ENCODE assay signal across 8 cellular contexts in genomic region chr2:127591221-127591923, GRCh38. TPM values are rescaled to one million over a fixed set of nuclear protein-coding genes. Genes with fewer than 3 reads are reported as not detected.
DNase-seq lines count a peak whose midpoint lies in the region; TF ChIP-seq lines count a peak whose summit lies in the region.

No MANE protein-coding gene starts in this region.

- no peak overlapping the region for H3K27ac Mint-ChIP-seq in activated CD4-positive, alpha-beta memory T cell treated with anti-CD3 and anti-CD28 coated beads for 36 hours

- no peak overlapping the region for H2AFZ ChIP-seq in mesenchymal stem cell (ENCODE audit: low read depth, low read length)

- H2AK5ac ChIP-seq in mesenchymal stem cell (ENCODE audit: low read length, severe bottlenecking) = no peak overlapping the region

- no peaks in the 10 kb centered on the region for H3K36me3 ChIP-seq in mesenchymal stem cell (ENCODE audit: control insufficient read depth in 1 of 2, insufficient read depth in 2 of 2, low read depth in 1 of 2, low read length in 2 of 2)

- no peaks in the 10 kb centered on the region for H3K36me3 Mint-ChIP-seq in activated CD4-positive, alpha-beta memory T cell treated with anti-CD3 and anti-CD28 coated beads for 36 hours

- H3K9me3 ChIP-seq in mesenchymal stem cell (ENCODE audit: control insufficient read depth, low read length) = no peaks in the 10 kb centered on the region

- H3K4me1 Mint-ChIP-seq in activated CD4-positive, alpha-beta memory T cell treated with anti-CD3 and anti-CD28 coated beads for 36 hours (ENCODE audit: low read depth) = peaks cover 4% of the 10 kb centered on the region

- no peak overlapping the region for H3K4ac ChIP-seq in mesenchymal stem cell (ENCODE audit: low read depth in 1 of 2, low read length in 2 of 2)

- no peak overlapping the region for H2BK15ac ChIP-seq in mesenchymal stem cell (ENCODE audit: low read depth, poor library complexity, severe bottlenecking)

- H4K8ac ChIP-seq in mesenchymal stem cell (ENCODE audit: low read length) = peak overlapping the region; percentile 66

- no peaks in the 10 kb centered on the region for H3K27me3 Mint-ChIP-seq in activated CD4-positive, alpha-beta memory T cell treated with anti-CD3 and anti-CD28 coated beads for 36 hours

- no peak overlapping the region for H3K4me2 ChIP-seq in mesenchymal stem cell (ENCODE audit: low read length, poor library complexity, severe bottlenecking)

- no peak overlapping the region for H4K91ac ChIP-seq in mesenchymal stem cell (ENCODE audit: low read length)

- H3K4me3 Mint-ChIP-seq in activated CD4-positive, alpha-beta memory T cell treated with anti-CD3 and anti-CD28 coated beads for 36 hours = no peak overlapping the region

- no peak overlapping the region for H2BK120ac ChIP-seq in mesenchymal stem cell (ENCODE audit: low read depth, low read length)

- TF ChIP-seq CTCF in GM10248 (IDR thresholded peaks at IDR 0.05; ENCODE audit: control extremely low read depth, extremely low read depth, low read depth, missing control alignments) (peak; percentile 91), HFF-Myc (IDR thresholded peaks at IDR 0.05; ENCODE audit: low read depth, low read length, missing control alignments) (peak; percentile 100)

- H3K18ac ChIP-seq in mesenchymal stem cell (ENCODE audit: low read depth in 1 of 2, low read length in 2 of 2) = no peak overlapping the region

- H3K27me3 ChIP-seq in mesenchymal stem cell (ENCODE audit: control insufficient read depth in 1 of 2, insufficient read depth in 1 of 2, low read length in 2 of 2) = peaks cover under 1 to 8% of the 10 kb centered on the region in 2 experiments

- DNase-seq in GM10248 (ENCODE audit: extremely low spot score) = peak; percentile 87
- peak; percentile 24 for DNase-seq in HFF-Myc (ENCODE audit: extremely low read depth, low read depth)
- peak; percentile 18 for DNase-seq in NCI-H2107 (lab: John Stamatoyannopoulos, UW)
- peak; percentile 71 for DNase-seq in activated CD4-positive, alpha-beta memory T cell treated with anti-CD3 and anti-CD28 coated beads for 36 hours
- peak; percentile 61 for DNase-seq in effector CD8-positive, alpha-beta T cell (lab: John Stamatoyannopoulos, UW)
- DNase-seq in mesenchymal stem cell = peak; percentile 62
- peak; percentile 34 to 39 for DNase-seq in stimulated activated CD8-positive, alpha-beta memory T cell treated with anti-CD3 and anti-CD28 coated beads, Interleukin-15, amount 100 ng/mL, for 48 hours (ENCODE audit: low read depth in 2 of 2)
- DNase-seq in OCI-M2 (lab: John Stamatoyannopoulos, UW; ENCODE audit: unreplicated experiment) = no peak

- H3K4me1 ChIP-seq in mesenchymal stem cell (ENCODE audit: control insufficient read depth, insufficient read depth, low read depth, low read length) = no peaks in the 10 kb centered on the region

- no peak overlapping the region for H3K14ac ChIP-seq in mesenchymal stem cell (ENCODE audit: low read length in 2 of 2)

- H2BK12ac ChIP-seq in mesenchymal stem cell (ENCODE audit: low read length in 2 of 2) = no peak overlapping the region

- H2BK5ac ChIP-seq in mesenchymal stem cell (ENCODE audit: low read depth, low read length, poor library complexity, severe bottlenecking) = no peak overlapping the region

- H3K27ac ChIP-seq in mesenchymal stem cell (ENCODE audit: low read length, poor library complexity, severe bottlenecking) = no peak overlapping the region

- H3K4me3 ChIP-seq in HFF-Myc (replicated peaks; ENCODE audit: low read depth, low read length) (no peak overlapping the region), mesenchymal stem cell (ENCODE audit: insufficient read depth in 1 of 2, low read depth in 1 of 2, low read length in 2 of 2) (no peak overlapping the region)

- no peak overlapping the region for H3K9ac ChIP-seq in mesenchymal stem cell (ENCODE audit: low read length)

- intact Hi-C loops in activated CD4-positive, alpha-beta memory T cell treated with anti-CD3 and anti-CD28 coated beads for 36 hours (cut with micrococcal nuclease) = loop anchor here (1.0 to 10.0 kb wide), 5 partner anchors 49 to 266 kb away; partner anchors contain the start of genes POLR2D, SFT2D3 and WDR33

- H3K23ac ChIP-seq in mesenchymal stem cell (ENCODE audit: low read length in 2 of 2) = no peak overlapping the region

- CTCF ChIA-PET in GM10248 (lab: Yijun Ruan, JAX) = interaction anchor here (0.6 to 4.7 kb wide), 42 partner anchors 8 to 597 kb away, joined by 3 to 90 read pairs (median 5); partner anchors contain the start of genes GPR17, LIMS2 and SFT2D3
- CTCF ChIA-PET in activated CD4-positive, alpha-beta memory T cell treated with anti-CD3 and anti-CD28 coated beads for 36 hours (lab: Charles Lee) = interaction anchor here (0.6 to 5.7 kb wide), 43 partner anchors 8 to 643 kb away, joined by 3 to 99 read pairs (median 4); partner anchors contain the start of gene IWS1

- WGBS in mesenchymal stem cell = 20% methylated on average over 6 of the region's 10 CpGs

- POLR2A ChIA-PET in GM10248 (lab: Yijun Ruan, JAX) = interaction anchor here (0.5 to 1.6 kb wide), 3 partner anchors 58 to 326 kb away, joined by 3 to 9 read pairs (median 5); no protein-coding TSS in a partner anchor
- POLR2A ChIA-PET in activated CD4-positive, alpha-beta memory T cell treated with anti-CD3 and anti-CD28 coated beads for 36 hours (lab: Charles Lee) = interaction anchor here (1.0 kb wide), 1 partner anchor 38 kb away, joined by 4 read pairs; no protein-coding TSS in a partner anchor

- H3K9me3 Mint-ChIP-seq in activated CD4-positive, alpha-beta memory T cell treated with anti-CD3 and anti-CD28 coated beads for 36 hours = no peaks in the 10 kb centered on the region

- no peaks in the 10 kb centered on the region for H3K79me1 ChIP-seq in mesenchymal stem cell (replicated peaks; ENCODE audit: low read length, poor library complexity, severe bottlenecking)

RNA-seq across cellular contexts. Expression of gene GPR17, which starts 54.6 kb away (rescaled TPM):
- not detected for total RNA-seq in activated CD4-positive, alpha-beta memory T cell treated with anti-CD3 and anti-CD28 coated beads for 36 hours
- polyA plus RNA-seq in mesenchymal stem cell (2013, experiment 1 of 2) = not detected
- polyA plus RNA-seq in mesenchymal stem cell (2013, experiment 2 of 2) = not detected

RNA-seq across cellular contexts. Expression of gene MYO7B, which starts 55.9 kb away (rescaled TPM):
- under 1 TPM; 0.14 to 0.58 TPM for total RNA-seq in activated CD4-positive, alpha-beta memory T cell treated with anti-CD3 and anti-CD28 coated beads for 36 hours
- polyA plus RNA-seq in mesenchymal stem cell (2013, experiment 1 of 2) = not detected
- polyA plus RNA-seq in mesenchymal stem cell (2013, experiment 2 of 2) = 0.01 TPM
